Comparison of ENCODE assay signal across 1 cellular context in genomic region chr5:39100851-39101396, GRCh38.
TF ChIP-seq lines count a peak whose summit lies in the region.

No MANE protein-coding gene starts in this region.

TF ChIP-seq in IMR-90, 13 proteins besides CTCF, POLR2A, EP300 and RAD21 (continued from another document):
- TF ChIP-seq RCOR1 (IDR thresholded peaks at IDR 0.05; ENCODE audit: insufficient replicate concordance, low read length) (no peak), RFX5 (IDR thresholded peaks at IDR 0.05; ENCODE audit: low read depth, low read length) (no peak), SMC3 (IDR thresholded peaks at IDR 0.05; ENCODE audit: low read depth, low read length) (no peak), USF2 (IDR thresholded peaks at IDR 0.05; ENCODE audit: low read depth, low read length) (no peak), MAFK (IDR thresholded peaks at IDR 0.05; ENCODE audit: low read depth, low read length) (peak; percentile 50), NFE2L2 (IDR thresholded peaks at IDR 0.05; ENCODE audit: low read depth, low read length) (peak; percentile 91), MAZ (IDR thresholded peaks at IDR 0.05; ENCODE audit: borderline replicate concordance, low read depth, low read length) (no peak; the same call in 1 of the 2 replicates), ELK1 (IDR thresholded peaks at IDR 0.05; ENCODE audit: borderline replicate concordance, low read depth, low read length) (no peak)
